In genomic region chr11:17653606-17654005, GRCh38 we compare ENCODE assay signal across 21 cellular contexts.
DNase-seq lines count a peak whose midpoint lies in the region; ATAC-seq lines count a peak whose summit lies in the region.
"Had no signal": no experiment of that assay in that cellular context is flagged by ENCODE, and none has a peak within 500 bp of the region (broad histone marks: within the 10 kb centered on the region; RNA-seq: fewer than 3 reads in every experiment).

No MANE protein-coding gene starts in this region.

- peak overlapping the region; percentile 31 for H3K23ac ChIP-seq in neuronal stem cell (ENCODE audit: low read depth, low read length, poor library complexity)

- peaks cover 2% of the 10 kb centered on the region for H3K79me1 ChIP-seq in neuronal stem cell (ENCODE audit: low read depth, low read length)

- H3K36me3 Mint-ChIP-seq in activated CD4-positive, alpha-beta T cell treated with anti-CD3 and anti-CD28 coated beads, Interleukin-2, amount 10 ng/mL, durations not matched to agents 24 days and 14 days (ENCODE audit: low read depth) = no peaks in the 10 kb centered on the region
- H3K36me3 Mint-ChIP-seq: CD8-positive, alpha-beta T cell had no signal

- no peak overlapping the region for H3K4me2 ChIP-seq in neuronal stem cell (ENCODE audit: insufficient read depth, low read length, poor library complexity, severe bottlenecking)
- H3K4me2 ChIP-seq: BLaER1 treated with 17β-estradiol and CSF1 and Interleukin-3, amounts not matched to agents 10 nM and 100 nM had no signal

- peak overlapping the region; percentile 44 for H3K9ac ChIP-seq in neuronal stem cell (ENCODE audit: low read depth, low read length, poor library complexity)
- H3K9ac ChIP-seq: BLaER1 treated with 17β-estradiol and CSF1 and Interleukin-3, amounts not matched to agents 10 nM and 100 nM had no signal

- DNase-seq in activated CD4-positive, alpha-beta T cell treated with anti-CD3 and anti-CD28 coated beads, Interleukin-2, amount 10 ng/mL, durations not matched to agents 24 days and 14 days = peak; percentile 25
- no peak for DNase-seq in activated CD4-positive, alpha-beta T cell treated with anti-CD3 and anti-CD28 coated beads for 4 hours
- DNase-seq in NCI-H524 treated with DMSO at 0.1 percent for 48 hours (lab: John Stamatoyannopoulos, UW) (peak; percentile 74), neuronal stem cell (ENCODE audit: low spot score) (no peak), NCI-H226 (no peak), mucosa of gallbladder (ENCODE audit: low spot score) (no peak)
- DNase-seq in stimulated activated CD8-positive, alpha-beta memory T cell treated with anti-CD3 and anti-CD28 coated beads, Interleukin-4, amount 100 ng/mL, for 48 hours = no peak
- DNase-seq: 8988T; CD8-positive, alpha-beta T cell; DMS53; GDM1; Kasumi-1; MG63; NCI-H1417 treated with DMSO at 0.1 percent for 48 hours; NCI-H187; NCI-H510A; NCI-H774; OCI-M1 had no signal

- H2AFZ ChIP-seq in neuronal stem cell (ENCODE audit: low read length) = no peak overlapping the region

- no peaks in the 10 kb centered on the region for H3K4me1 ChIP-seq in neuronal stem cell (ENCODE audit: control insufficient read depth in 2 of 2, insufficient read depth in 1 of 2, low read depth in 1 of 2, low read length in 2 of 2)
- H3K4me1 ChIP-seq: SJSA1 had no signal

- peaks cover 0 to 2% of the 10 kb centered on the region in 2 donors for H3K9me3 ChIP-seq in neuronal stem cell (replicated peaks in 1 of 2; ENCODE audit: control insufficient read depth in 2 of 2, insufficient read depth in 1 of 2, low read depth in 1 of 2, low read length in 2 of 2)
- H3K9me3 ChIP-seq: MG63, SJSA1 had no signal

- no peak overlapping the region for H3K18ac ChIP-seq in neuronal stem cell (ENCODE audit: low read length)

- H3K4me1 Mint-ChIP-seq in activated CD4-positive, alpha-beta T cell treated with anti-CD3 and anti-CD28 coated beads, Interleukin-2, amount 10 ng/mL, durations not matched to agents 24 days and 14 days = peaks cover 2% of the 10 kb centered on the region

- no peak overlapping the region for H3K27ac Mint-ChIP-seq in activated CD4-positive, alpha-beta T cell treated with anti-CD3 and anti-CD28 coated beads, Interleukin-2, amount 10 ng/mL, durations not matched to agents 24 days and 14 days
- H3K27ac Mint-ChIP-seq: CD8-positive, alpha-beta T cell had no signal

- no peak overlapping the region for H3K4me3 ChIP-seq in neuronal stem cell (ENCODE audit: low read length in 2 of 2)
- H3K4me3 ChIP-seq: BLaER1 treated with 17β-estradiol and CSF1 and Interleukin-3, amounts not matched to agents 10 nM and 100 nM; MG63; SJSA1 had no signal

- H3K36me3 ChIP-seq in neuronal stem cell (replicated peaks in 1 of 2; ENCODE audit: control insufficient read depth in 2 of 2, insufficient read depth in 2 of 2, low read length in 2 of 2) = no peaks in the 10 kb centered on the region
- H3K36me3 ChIP-seq: MG63, SJSA1 had no signal

- H3K9me3 Mint-ChIP-seq in activated CD4-positive, alpha-beta T cell treated with anti-CD3 and anti-CD28 coated beads, Interleukin-2, amount 10 ng/mL, durations not matched to agents 24 days and 14 days = peaks cover 9% of the 10 kb centered on the region

- H3K4ac ChIP-seq in neuronal stem cell (ENCODE audit: low read length) = no peak overlapping the region

- peak overlapping the region; percentile 63 for H3K14ac ChIP-seq in neuronal stem cell (ENCODE audit: low read length)

- H3K27me3 ChIP-seq in neuronal stem cell (ENCODE audit: control insufficient read depth in 3 of 3, insufficient read depth in 3 of 3, low read depth in 1 of 3, low read length in 3 of 3) = peaks cover 0 to 50% (median 0%) of the 10 kb centered on the region in 3 experiments
- H3K27me3 ChIP-seq: BLaER1 treated with 17β-estradiol and CSF1 and Interleukin-3, amounts not matched to agents 10 nM and 100 nM; MG63 had no signal

- no peak overlapping the region for H3K4me3 Mint-ChIP-seq in activated CD4-positive, alpha-beta T cell treated with anti-CD3 and anti-CD28 coated beads, Interleukin-2, amount 10 ng/mL, durations not matched to agents 24 days and 14 days
- H3K4me3 Mint-ChIP-seq: CD8-positive, alpha-beta T cell had no signal

- WGBS in neuronal stem cell (ENCODE audit: extremely low coverage in 2 of 2, insufficient read length in 2 of 2, insufficient replicate concordance in 1 of 2), 2 donors = no CpG with 5 or more reads among the region's 10 CpGs

- no peak overlapping the region for H2AK5ac ChIP-seq in neuronal stem cell (ENCODE audit: low read depth, low read length)

- no peak overlapping the region for H2BK12ac ChIP-seq in neuronal stem cell (ENCODE audit: low read length)

- no peak overlapping the region for H2BK5ac ChIP-seq in neuronal stem cell (ENCODE audit: low read length)

- intact Hi-C loops in activated CD4-positive, alpha-beta T cell treated with anti-CD3 and anti-CD28 coated beads, Interleukin-2, amount 10 ng/mL, durations not matched to agents 24 days and 14 days (cut with micrococcal nuclease) = no loop called here

- ATAC-seq in HG03196 (IDR thresholded peaks at IDR 0.05; ENCODE audit: unreplicated experiment) = no peak
- ATAC-seq: CD8-positive, alpha-beta T cell had no signal

- no peak overlapping the region for H3K27ac ChIP-seq in neuronal stem cell (replicated peaks; ENCODE audit: low read length)
- H3K27ac ChIP-seq: SJSA1 had no signal

- peaks cover 21% of the 10 kb centered on the region for H3K27me3 Mint-ChIP-seq in activated CD4-positive, alpha-beta T cell treated with anti-CD3 and anti-CD28 coated beads, Interleukin-2, amount 10 ng/mL, durations not matched to agents 24 days and 14 days

- H4K8ac ChIP-seq in neuronal stem cell (ENCODE audit: low read depth, low read length) = no peak overlapping the region

- no peak overlapping the region for H2BK15ac ChIP-seq in neuronal stem cell (ENCODE audit: low read length)

- no peak overlapping the region for H2BK120ac ChIP-seq in neuronal stem cell (ENCODE audit: low read depth, low read length)

- no peak overlapping the region for H4K91ac ChIP-seq in neuronal stem cell (ENCODE audit: low read depth, low read length, poor library complexity)

Comparison
In these comparisons a context has a peak if more than half of its experiments do, and no peak if none do; other contexts are left out.
1. DNase-seq: peak in activated CD4-positive, alpha-beta T cell treated with anti-CD3 and anti-CD28 coated beads, Interleukin-2, amount 10 ng/mL, durations not matched to agents 24 days and 14 days (single experiment) and NCI-H524 treated with DMSO at 0.1 percent for 48 hours (single experiment); none in activated CD4-positive, alpha-beta T cell treated with anti-CD3 and anti-CD28 coated beads for 4 hours (0 of 2), neuronal stem cell (single experiment), stimulated activated CD8-positive, alpha-beta memory T cell treated with anti-CD3 and anti-CD28 coated beads, Interleukin-4, amount 100 ng/mL, for 48 hours (single experiment), NCI-H226 (single experiment) and mucosa of gallbladder (single experiment).